In genomic region chr7:27080844-27081423, GRCh38 we compare ENCODE assay signal across 16 cellular contexts. TPM values are rescaled to one million over a fixed set of nuclear protein-coding genes. Genes with fewer than 3 reads are reported as not detected.
DNase-seq lines count a peak whose midpoint lies in the region; ATAC-seq, FAIRE-seq and TF ChIP-seq lines count a peak whose summit lies in the region.
"Had no signal": no experiment of that assay in that cellular context is flagged by ENCODE, and none has a peak within 500 bp of the region (broad histone marks: within the 10 kb centered on the region; RNA-seq: fewer than 3 reads in every experiment).

No MANE protein-coding gene starts in this region.

- peak overlapping the region; percentile 52 for H2AFZ ChIP-seq in neural progenitor cell (replicated peaks)
- no peak overlapping the region for H2AFZ ChIP-seq in SK-N-SH (ENCODE audit: low read depth)

- peaks cover 8% of the 10 kb centered on the region for H3K4me1 ChIP-seq in neural progenitor cell
- no peaks in the 10 kb centered on the region for H3K4me1 ChIP-seq in SK-N-SH (ENCODE audit: control insufficient read depth in 1 of 2, insufficient read depth in 2 of 2, low read depth in 1 of 2, low read length in 1 of 2)

- H3K9me3 ChIP-seq in neural progenitor cell (ENCODE audit: low read depth) = no peaks in the 10 kb centered on the region
- H3K9me3 ChIP-seq in SK-N-SH = no peaks in the 10 kb centered on the region
- H3K9me3 ChIP-seq: spleen had no signal

- H3K36me3 Mint-ChIP-seq in neural progenitor cell = no peaks in the 10 kb centered on the region

- H4K20me1 ChIP-seq in neural progenitor cell (ENCODE audit: low read depth) (no peaks in the 10 kb centered on the region), SK-N-SH (ENCODE audit: insufficient read depth) (no peaks in the 10 kb centered on the region)

- H3K79me2 ChIP-seq in neural progenitor cell (ENCODE audit: low read depth) (no peaks in the 10 kb centered on the region), SK-N-SH (ENCODE audit: insufficient read depth) (no peaks in the 10 kb centered on the region)

- H3K27ac ChIP-seq in neural progenitor cell (no peak overlapping the region), SK-N-SH (ENCODE audit: low read depth in 2 of 2, low read length in 1 of 2) (no peak overlapping the region)
- H3K27ac ChIP-seq: spleen had no signal

- H3K36me3 ChIP-seq in bronchial epithelial cell (ENCODE audit: control insufficient read depth, insufficient read depth, low read length) = no peaks in the 10 kb centered on the region
- no peaks in the 10 kb centered on the region for H3K36me3 ChIP-seq in neural progenitor cell
- no peaks in the 10 kb centered on the region for H3K36me3 ChIP-seq in SK-N-SH (replicated peaks in 1 of 2; ENCODE audit: control insufficient read depth in 1 of 2, insufficient read depth in 2 of 2, low read length in 1 of 2)
- H3K36me3 ChIP-seq: spleen had no signal

- H3K4me2 ChIP-seq in neural progenitor cell = no peak overlapping the region
- H3K4me2 ChIP-seq in SK-N-SH = no peak overlapping the region

- no peaks in the 10 kb centered on the region for H3K4me1 Mint-ChIP-seq in neural progenitor cell

- peaks cover 2% of the 10 kb centered on the region for H3K9me3 Mint-ChIP-seq in neural progenitor cell
- H3K9me3 Mint-ChIP-seq: activated T-cell treated with anti-CD3 and anti-CD28 coated beads, Interleukin-2, amount 50 U/mL, for 4 hours had no signal

- CTCF ChIA-PET in SK-N-SH (lab: Yijun Ruan, JAX) = no interaction called here

- 12% methylated on average over 4 of the region's 4 CpGs for WGBS in SK-N-SH (ENCODE audit: low lambda C conversion rate)

- TF ChIP-seq CTCF in bronchial epithelial cell (IDR thresholded peaks at IDR 0.05; ENCODE audit: insufficient read depth, low read length, severe bottlenecking) = no peak
- no peak for TF ChIP-seq CTCF in neural progenitor cell (IDR thresholded peaks at IDR 0.05)
- TF ChIP-seq CTCF in SK-N-SH (IDR thresholded peaks at IDR 0.05) = no peak

- peak; percentile 31 for DNase-seq in GM03348 (ENCODE audit: low spot score)
- peak; percentile 11 for DNase-seq in NCI-H460 (ENCODE audit: extremely low read depth, low read depth)
- peak; percentile 67 for DNase-seq in bronchial epithelial cell (ENCODE audit: low read depth)
- no peak for DNase-seq in neural progenitor cell (ENCODE audit: low spot score)
- DNase-seq in DMS114 treated with DMSO at 0.1 percent for 48 hours (lab: John Stamatoyannopoulos, UW; ENCODE audit: unreplicated experiment) = no peak
- no peak for DNase-seq in NCI-H1092 (lab: John Stamatoyannopoulos, UW)
- DNase-seq in SK-N-SH = no peak
- DNase-seq: activated CD4-positive, alpha-beta T cell treated with anti-CD3 and anti-CD28 coated beads, Interleukin-2, amount 50 U/mL, for 4 hours; activated T-cell treated with anti-CD3 and anti-CD28 coated beads, Interleukin-2, amount 50 U/mL, for 4 hours; amniotic stem cell; NCI-H2107; spleen had no signal

- ATAC-seq in HG03039 (IDR thresholded peaks at IDR 0.05; ENCODE audit: unreplicated experiment) = no peak
- ATAC-seq: activated T-cell treated with anti-CD3 and anti-CD28 coated beads, Interleukin-2, amount 50 U/mL, for 4 hours; Right ventricle myocardium inferior had no signal

- no peak overlapping the region for H3K4me3 Mint-ChIP-seq in neural progenitor cell
- H3K4me3 Mint-ChIP-seq: activated T-cell treated with anti-CD3 and anti-CD28 coated beads, Interleukin-2, amount 50 U/mL, for 4 hours; CD14-positive monocyte had no signal

- H3K9ac ChIP-seq in neural progenitor cell (no peak overlapping the region), SK-N-SH (no peak overlapping the region)

- no peaks in the 10 kb centered on the region for H3K27me3 ChIP-seq in bronchial epithelial cell (ENCODE audit: control insufficient read depth, insufficient read depth, low read length)
- peaks cover 32% of the 10 kb centered on the region for H3K27me3 ChIP-seq in neural progenitor cell
- peaks cover 17% of the 10 kb centered on the region; the same call in 1 of the 2 replicates for H3K27me3 ChIP-seq in SK-N-SH (ENCODE audit: insufficient read depth)

- peaks cover 7% of the 10 kb centered on the region for H3F3A ChIP-seq in neural progenitor cell (ENCODE audit: low read depth)
- no peaks in the 10 kb centered on the region for H3F3A ChIP-seq in SK-N-SH (replicated peaks; ENCODE audit: insufficient read depth)

- POLR2A ChIA-PET in SK-N-SH (lab: Yijun Ruan, JAX) = no interaction called here

- TF ChIP-seq EP300 in SK-N-SH (IDR thresholded peaks at IDR 0.05; ENCODE audit: borderline replicate concordance in 1 of 2, low read depth in 1 of 2, low read length in 1 of 2) = no peak

- H3K4me3 ChIP-seq in bronchial epithelial cell (ENCODE audit: low read depth, low read length) (no peak overlapping the region), neural progenitor cell (no peak overlapping the region), SK-N-SH (ENCODE audit: low read depth in 2 of 2, low read length in 1 of 2) (no peak overlapping the region)
- H3K4me3 ChIP-seq: spleen had no signal

- FAIRE-seq in bronchial epithelial cell (lab: Jason Lieb, UNC) = no peak
- FAIRE-seq: islet of Langerhans had no signal

- H3K27me3 Mint-ChIP-seq in neural progenitor cell (ENCODE audit: insufficient read depth, low read depth) = peaks cover 8% of the 10 kb centered on the region

- TF ChIP-seq RAD21 in SK-N-SH (IDR thresholded peaks at IDR 0.05; ENCODE audit: low read length) = no peak

- 0 out of 2 replicates have a peak, but pooled peaks cover 4% of the 10 kb centered on the region for H3K9me2 ChIP-seq in SK-N-SH

- H3K27ac Mint-ChIP-seq in neural progenitor cell = no peak overlapping the region

TF ChIP-seq in SK-N-SH, 30 proteins besides CTCF, POLR2A, EP300 and RAD21:
- TF ChIP-seq SIN3A (IDR thresholded peaks at IDR 0.05; ENCODE audit: borderline replicate concordance, low read depth, low read length) (no peak), TAF1 (IDR thresholded peaks at IDR 0.05; ENCODE audit: borderline replicate concordance, low read depth, low read length) (no peak), MXI1 (IDR thresholded peaks at IDR 0.05; ENCODE audit: low read depth, low read length) (no peak), FOSL2 (IDR thresholded peaks at IDR 0.05; ENCODE audit: borderline replicate concordance, low read depth) (no peak), GATA2 (CRISPR knock-in tag; IDR thresholded peaks at IDR 0.05) (no peak), FOXJ3 (CRISPR knock-in tag; IDR thresholded peaks at IDR 0.05) (no peak), YY1 (IDR thresholded peaks at IDR 0.05; ENCODE audit: low read depth) (no peak)

RNA-seq across cellular contexts. Expression of gene HOXA1, which starts 14.9 kb away (rescaled TPM):
- total RNA-seq in NCI-H460 (2014; rRNA removed; shearing (Covaris generic)) = 0.87 TPM in 1 of 2 replicates, not detected in the other
- 0.20 and 0.76 TPM in 2 replicates for polyA plus RNA-seq in NCI-H460 (2014; cell fraction: nucleus; rRNA removed)
- total RNA-seq in bronchial epithelial cell = 0.26 TPM in 2 replicates
- total RNA-seq in neural progenitor cell (ENCODE audit: low replicate concordance) = not detected in 2 replicates
- not detected in 2 replicates for polyA plus RNA-seq in SK-N-SH (2012; rRNA removed)
- not detected in 2 replicates for polyA plus RNA-seq in SK-N-SH (2012; cell fraction: cytosol; rRNA removed)
- not detected in 2 replicates for polyA plus RNA-seq in SK-N-SH (2012; cell fraction: nucleus; rRNA removed)
- total RNA-seq: Right ventricle myocardium inferior had no signal

RNA-seq across cellular contexts. Expression of gene HOXA2, which starts 21.5 kb away (rescaled TPM):
- total RNA-seq in NCI-H460 (2014; rRNA removed; shearing (Covaris generic)) = 1.8 and 3.0 TPM in 2 replicates
- 3.7 and 3.8 TPM in 2 replicates for polyA plus RNA-seq in NCI-H460 (2014; cell fraction: nucleus; rRNA removed)
- total RNA-seq in bronchial epithelial cell (not detected in 2 replicates), neural progenitor cell (ENCODE audit: low replicate concordance) (not detected in 2 replicates)
- polyA plus RNA-seq in SK-N-SH (2012; rRNA removed) = not detected in 2 replicates
- polyA plus RNA-seq in SK-N-SH (2012; cell fraction: cytosol; rRNA removed) = not detected in 2 replicates
- not detected in 2 replicates for polyA plus RNA-seq in SK-N-SH (2012; cell fraction: nucleus; rRNA removed)
- total RNA-seq: activated T-cell treated with anti-CD3 and anti-CD28 coated beads, Interleukin-2, amount 50 U/mL, for 4 hours had no signal
- polyA plus RNA-seq: CD14-positive monocyte had no signal

RNA-seq across cellular contexts. Expression of gene HOXA4, which starts 49.6 kb away (rescaled TPM):
- total RNA-seq in NCI-H460 (2014; rRNA removed; shearing (Covaris generic)) = 0.57 and 0.61 TPM in 2 replicates
- polyA plus RNA-seq in NCI-H460 (2014; cell fraction: nucleus; rRNA removed) = 1.0 and 3.8 TPM in 2 replicates
- total RNA-seq in bronchial epithelial cell (not detected in 2 replicates), neural progenitor cell (ENCODE audit: low replicate concordance) (not detected in 2 replicates)
- not detected in 2 replicates for polyA plus RNA-seq in SK-N-SH (2012; rRNA removed)
- polyA plus RNA-seq in SK-N-SH (2012; cell fraction: cytosol; rRNA removed) = not detected in 2 replicates
- polyA plus RNA-seq in SK-N-SH (2012; cell fraction: nucleus; rRNA removed) = not detected in 2 replicates
- polyA plus RNA-seq: CD14-positive monocyte had no signal

Comparison
In these comparisons a context has a peak if more than half of its experiments do, and no peak if none do; other contexts are left out.
1. DNase-seq: peak in GM03348 (single experiment), NCI-H460 (single experiment) and bronchial epithelial cell (single experiment); none in neural progenitor cell (single experiment), DMS114 treated with DMSO at 0.1 percent for 48 hours (single experiment), NCI-H1092 (single experiment) and SK-N-SH (single experiment).